In the genomic region with DNA sequence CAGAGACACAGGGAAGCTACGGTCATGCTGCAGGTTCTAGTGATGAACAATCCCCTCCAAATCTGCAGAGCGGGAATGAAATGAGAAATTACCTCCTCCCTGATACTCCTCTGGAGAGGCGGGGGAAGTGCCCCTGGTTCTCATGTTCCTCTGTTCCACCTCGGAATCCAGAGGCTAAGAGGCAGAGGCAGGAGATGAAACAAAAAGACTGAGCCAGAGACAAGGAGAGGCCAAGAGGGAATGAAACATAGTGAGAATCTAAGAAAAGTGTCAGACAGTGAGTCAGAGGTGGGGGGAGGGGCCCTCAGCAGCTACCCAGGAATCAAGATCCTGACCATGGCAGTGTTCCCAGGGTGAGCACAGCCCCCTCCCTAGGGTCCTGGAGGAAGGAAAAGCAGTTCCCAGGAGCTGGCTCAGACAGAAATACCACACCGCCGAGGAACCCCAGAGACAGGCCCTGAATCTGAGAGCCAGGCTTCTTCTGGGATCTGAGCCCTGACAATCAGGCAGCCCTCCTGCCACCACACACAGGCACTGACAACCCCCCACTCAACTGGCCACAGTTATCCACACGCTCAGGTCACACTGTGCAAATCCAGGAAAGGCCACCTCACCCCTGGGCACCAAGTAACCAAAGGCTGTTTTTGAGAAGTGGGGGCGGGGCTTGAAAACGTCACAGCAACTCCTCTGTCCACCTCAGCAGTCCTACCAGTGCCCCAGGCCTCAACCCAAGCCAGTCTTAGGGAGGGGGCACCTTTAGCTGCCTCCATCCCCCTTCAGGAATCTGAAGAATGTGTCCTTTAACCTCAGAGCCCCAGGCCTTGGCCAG, we compare ENCODE assay signal across 1 cellular context.
TF ChIP-seq lines count a peak whose summit lies in the region.

No MANE protein-coding gene starts in this region.

TF ChIP-seq in K562, 482 proteins besides CTCF, POLR2A, EP300 and RAD21 (continued from another document and continues in another):
- TF ChIP-seq, protein P1, sequence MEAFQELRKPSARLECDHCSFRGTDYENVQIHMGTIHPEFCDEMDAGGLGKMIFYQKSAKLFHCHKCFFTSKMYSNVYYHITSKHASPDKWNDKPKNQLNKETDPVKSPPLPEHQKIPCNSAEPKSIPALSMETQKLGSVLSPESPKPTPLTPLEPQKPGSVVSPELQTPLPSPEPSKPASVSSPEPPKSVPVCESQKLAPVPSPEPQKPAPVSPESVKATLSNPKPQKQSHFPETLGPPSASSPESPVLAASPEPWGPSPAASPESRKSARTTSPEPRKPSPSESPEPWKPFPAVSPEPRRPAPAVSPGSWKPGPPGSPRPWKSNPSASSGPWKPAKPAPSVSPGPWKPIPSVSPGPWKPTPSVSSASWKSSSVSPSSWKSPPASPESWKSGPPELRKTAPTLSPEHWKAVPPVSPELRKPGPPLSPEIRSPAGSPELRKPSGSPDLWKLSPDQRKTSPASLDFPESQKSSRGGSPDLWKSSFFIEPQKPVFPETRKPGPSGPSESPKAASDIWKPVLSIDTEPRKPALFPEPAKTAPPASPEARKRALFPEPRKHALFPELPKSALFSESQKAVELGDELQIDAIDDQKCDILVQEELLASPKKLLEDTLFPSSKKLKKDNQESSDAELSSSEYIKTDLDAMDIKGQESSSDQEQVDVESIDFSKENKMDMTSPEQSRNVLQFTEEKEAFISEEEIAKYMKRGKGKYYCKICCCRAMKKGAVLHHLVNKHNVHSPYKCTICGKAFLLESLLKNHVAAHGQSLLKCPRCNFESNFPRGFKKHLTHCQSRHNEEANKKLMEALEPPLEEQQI (IDR thresholded peaks at IDR 0.05): no peak
- TF ChIP-seq, protein P2, sequence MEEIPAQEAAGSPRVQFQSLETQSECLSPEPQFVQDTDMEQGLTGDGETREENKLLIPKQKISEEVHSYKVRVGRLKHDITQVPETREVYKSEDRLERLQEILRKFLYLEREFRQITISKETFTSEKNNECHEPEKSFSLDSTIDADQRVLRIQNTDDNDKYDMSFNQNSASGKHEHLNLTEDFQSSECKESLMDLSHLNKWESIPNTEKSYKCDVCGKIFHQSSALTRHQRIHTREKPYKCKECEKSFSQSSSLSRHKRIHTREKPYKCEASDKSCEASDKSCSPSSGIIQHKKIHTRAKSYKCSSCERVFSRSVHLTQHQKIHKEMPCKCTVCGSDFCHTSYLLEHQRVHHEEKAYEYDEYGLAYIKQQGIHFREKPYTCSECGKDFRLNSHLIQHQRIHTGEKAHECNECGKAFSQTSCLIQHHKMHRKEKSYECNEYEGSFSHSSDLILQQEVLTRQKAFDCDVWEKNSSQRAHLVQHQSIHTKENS (CRISPR knock-in tag; IDR thresholded peaks at IDR 0.05): no peak
- TF ChIP-seq, protein P3, sequence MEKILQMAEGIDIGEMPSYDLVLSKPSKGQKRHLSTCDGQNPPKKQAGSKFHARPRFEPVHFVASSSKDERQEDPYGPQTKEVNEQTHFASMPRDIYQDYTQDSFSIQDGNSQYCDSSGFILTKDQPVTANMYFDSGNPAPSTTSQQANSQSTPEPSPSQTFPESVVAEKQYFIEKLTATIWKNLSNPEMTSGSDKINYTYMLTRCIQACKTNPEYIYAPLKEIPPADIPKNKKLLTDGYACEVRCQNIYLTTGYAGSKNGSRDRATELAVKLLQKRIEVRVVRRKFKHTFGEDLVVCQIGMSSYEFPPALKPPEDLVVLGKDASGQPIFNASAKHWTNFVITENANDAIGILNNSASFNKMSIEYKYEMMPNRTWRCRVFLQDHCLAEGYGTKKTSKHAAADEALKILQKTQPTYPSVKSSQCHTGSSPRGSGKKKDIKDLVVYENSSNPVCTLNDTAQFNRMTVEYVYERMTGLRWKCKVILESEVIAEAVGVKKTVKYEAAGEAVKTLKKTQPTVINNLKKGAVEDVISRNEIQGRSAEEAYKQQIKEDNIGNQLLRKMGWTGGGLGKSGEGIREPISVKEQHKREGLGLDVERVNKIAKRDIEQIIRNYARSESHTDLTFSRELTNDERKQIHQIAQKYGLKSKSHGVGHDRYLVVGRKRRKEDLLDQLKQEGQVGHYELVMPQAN (IDR thresholded peaks at IDR 0.05; ENCODE audit: borderline replicate concordance): no peak
- TF ChIP-seq KDM2B (CRISPR knock-in tag; IDR thresholded peaks at IDR 0.05) (no peak), JUND (IDR thresholded peaks at IDR 0.05; ENCODE audit: borderline replicate concordance, low read depth, low read length) (peak; percentile 97), JUND (tag; IDR thresholded peaks at IDR 0.05; ENCODE audit: borderline replicate concordance, low read depth, low read length) (peak; percentile 95; the same call in 2 of the 3 replicates), GABPB1 (CRISPR knock-in tag; IDR thresholded peaks at IDR 0.05) (no peak), ELF2 (CRISPR knock-in tag; IDR thresholded peaks at IDR 0.05) (no peak), HDAC3 (IDR thresholded peaks at IDR 0.05; ENCODE audit: borderline replicate concordance, partially characterized antibody) (no peak), ZNF184 (CRISPR knock-in tag; IDR thresholded peaks at IDR 0.05) (no peak), RBM25 (IDR thresholded peaks at IDR 0.05; ENCODE audit: low read depth, low read length, severe bottlenecking) (no peak), NRF1 (conservative IDR thresholded peaks at IDR 0.05 in 1 of 2, IDR thresholded peaks at IDR 0.05 in 1 of 2) (no peak; a peak in 1 of 4 replicates), RAD51 (IDR thresholded peaks at IDR 0.05; ENCODE audit: borderline replicate concordance, low read depth) (no peak), TBL1XR1 (IDR thresholded peaks at IDR 0.05; ENCODE audit: low read length in 2 of 2) (peak in 1 of 2 experiments; percentile 38; a peak in 1 of 4 replicates), TAF15 (IDR thresholded peaks at IDR 0.05; ENCODE audit: low read depth, low read length) (no peak), ZBTB8A (IDR thresholded peaks at IDR 0.05; ENCODE audit: partially characterized antibody) (no peak), JUN (IDR thresholded peaks at IDR 0.05; ENCODE audit: borderline replicate concordance, low read depth, low read length) (peak; percentile 89), JUN (CRISPR knock-in tag; IDR thresholded peaks at IDR 0.05; ENCODE audit: borderline replicate concordance) (no peak), ZNF507 (tag; conservative IDR thresholded peaks at IDR 0.05) (no peak), GABPA (tag; conservative IDR thresholded peaks at IDR 0.05; ENCODE audit: low read depth) (no peak), ARNT (IDR thresholded peaks at IDR 0.05) (0 out of 4 replicates have a peak, but pooled peaks of 1 of the 2 experiments have one; percentile 20), RBBP5 (IDR thresholded peaks at IDR 0.05; ENCODE audit: borderline replicate concordance, insufficient read depth, low read length, poor library complexity, severe bottlenecking) (no peak)
- TF ChIP-seq, protein P4, sequence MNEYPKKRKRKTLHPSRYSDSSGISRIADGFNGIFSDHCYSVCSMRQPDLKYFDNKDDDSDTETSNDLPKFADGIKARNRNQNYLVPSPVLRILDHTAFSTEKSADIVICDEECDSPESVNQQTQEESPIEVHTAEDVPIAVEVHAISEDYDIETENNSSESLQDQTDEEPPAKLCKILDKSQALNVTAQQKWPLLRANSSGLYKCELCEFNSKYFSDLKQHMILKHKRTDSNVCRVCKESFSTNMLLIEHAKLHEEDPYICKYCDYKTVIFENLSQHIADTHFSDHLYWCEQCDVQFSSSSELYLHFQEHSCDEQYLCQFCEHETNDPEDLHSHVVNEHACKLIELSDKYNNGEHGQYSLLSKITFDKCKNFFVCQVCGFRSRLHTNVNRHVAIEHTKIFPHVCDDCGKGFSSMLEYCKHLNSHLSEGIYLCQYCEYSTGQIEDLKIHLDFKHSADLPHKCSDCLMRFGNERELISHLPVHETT (CRISPR knock-in tag; conservative IDR thresholded peaks at IDR 0.05 in 1 of 2, IDR thresholded peaks at IDR 0.05 in 1 of 2): no peak
- TF ChIP-seq, protein P5, sequence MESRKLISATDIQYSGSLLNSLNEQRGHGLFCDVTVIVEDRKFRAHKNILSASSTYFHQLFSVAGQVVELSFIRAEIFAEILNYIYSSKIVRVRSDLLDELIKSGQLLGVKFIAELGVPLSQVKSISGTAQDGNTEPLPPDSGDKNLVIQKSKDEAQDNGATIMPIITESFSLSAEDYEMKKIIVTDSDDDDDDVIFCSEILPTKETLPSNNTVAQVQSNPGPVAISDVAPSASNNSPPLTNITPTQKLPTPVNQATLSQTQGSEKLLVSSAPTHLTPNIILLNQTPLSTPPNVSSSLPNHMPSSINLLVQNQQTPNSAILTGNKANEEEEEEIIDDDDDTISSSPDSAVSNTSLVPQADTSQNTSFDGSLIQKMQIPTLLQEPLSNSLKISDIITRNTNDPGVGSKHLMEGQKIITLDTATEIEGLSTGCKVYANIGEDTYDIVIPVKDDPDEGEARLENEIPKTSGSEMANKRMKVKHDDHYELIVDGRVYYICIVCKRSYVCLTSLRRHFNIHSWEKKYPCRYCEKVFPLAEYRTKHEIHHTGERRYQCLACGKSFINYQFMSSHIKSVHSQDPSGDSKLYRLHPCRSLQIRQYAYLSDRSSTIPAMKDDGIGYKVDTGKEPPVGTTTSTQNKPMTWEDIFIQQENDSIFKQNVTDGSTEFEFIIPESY (CRISPR knock-in tag; IDR thresholded peaks at IDR 0.05): no peak
- TF ChIP-seq, protein P6, sequence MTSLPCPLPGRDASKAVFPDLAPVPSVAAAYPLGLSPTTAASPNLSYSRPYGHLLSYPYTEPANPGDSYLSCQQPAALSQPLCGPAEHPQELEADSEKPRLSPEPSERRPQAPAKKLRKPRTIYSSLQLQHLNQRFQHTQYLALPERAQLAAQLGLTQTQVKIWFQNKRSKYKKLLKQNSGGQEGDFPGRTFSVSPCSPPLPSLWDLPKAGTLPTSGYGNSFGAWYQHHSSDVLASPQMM (CRISPR knock-in tag; IDR thresholded peaks at IDR 0.05): no peak
- TF ChIP-seq, protein P7, sequence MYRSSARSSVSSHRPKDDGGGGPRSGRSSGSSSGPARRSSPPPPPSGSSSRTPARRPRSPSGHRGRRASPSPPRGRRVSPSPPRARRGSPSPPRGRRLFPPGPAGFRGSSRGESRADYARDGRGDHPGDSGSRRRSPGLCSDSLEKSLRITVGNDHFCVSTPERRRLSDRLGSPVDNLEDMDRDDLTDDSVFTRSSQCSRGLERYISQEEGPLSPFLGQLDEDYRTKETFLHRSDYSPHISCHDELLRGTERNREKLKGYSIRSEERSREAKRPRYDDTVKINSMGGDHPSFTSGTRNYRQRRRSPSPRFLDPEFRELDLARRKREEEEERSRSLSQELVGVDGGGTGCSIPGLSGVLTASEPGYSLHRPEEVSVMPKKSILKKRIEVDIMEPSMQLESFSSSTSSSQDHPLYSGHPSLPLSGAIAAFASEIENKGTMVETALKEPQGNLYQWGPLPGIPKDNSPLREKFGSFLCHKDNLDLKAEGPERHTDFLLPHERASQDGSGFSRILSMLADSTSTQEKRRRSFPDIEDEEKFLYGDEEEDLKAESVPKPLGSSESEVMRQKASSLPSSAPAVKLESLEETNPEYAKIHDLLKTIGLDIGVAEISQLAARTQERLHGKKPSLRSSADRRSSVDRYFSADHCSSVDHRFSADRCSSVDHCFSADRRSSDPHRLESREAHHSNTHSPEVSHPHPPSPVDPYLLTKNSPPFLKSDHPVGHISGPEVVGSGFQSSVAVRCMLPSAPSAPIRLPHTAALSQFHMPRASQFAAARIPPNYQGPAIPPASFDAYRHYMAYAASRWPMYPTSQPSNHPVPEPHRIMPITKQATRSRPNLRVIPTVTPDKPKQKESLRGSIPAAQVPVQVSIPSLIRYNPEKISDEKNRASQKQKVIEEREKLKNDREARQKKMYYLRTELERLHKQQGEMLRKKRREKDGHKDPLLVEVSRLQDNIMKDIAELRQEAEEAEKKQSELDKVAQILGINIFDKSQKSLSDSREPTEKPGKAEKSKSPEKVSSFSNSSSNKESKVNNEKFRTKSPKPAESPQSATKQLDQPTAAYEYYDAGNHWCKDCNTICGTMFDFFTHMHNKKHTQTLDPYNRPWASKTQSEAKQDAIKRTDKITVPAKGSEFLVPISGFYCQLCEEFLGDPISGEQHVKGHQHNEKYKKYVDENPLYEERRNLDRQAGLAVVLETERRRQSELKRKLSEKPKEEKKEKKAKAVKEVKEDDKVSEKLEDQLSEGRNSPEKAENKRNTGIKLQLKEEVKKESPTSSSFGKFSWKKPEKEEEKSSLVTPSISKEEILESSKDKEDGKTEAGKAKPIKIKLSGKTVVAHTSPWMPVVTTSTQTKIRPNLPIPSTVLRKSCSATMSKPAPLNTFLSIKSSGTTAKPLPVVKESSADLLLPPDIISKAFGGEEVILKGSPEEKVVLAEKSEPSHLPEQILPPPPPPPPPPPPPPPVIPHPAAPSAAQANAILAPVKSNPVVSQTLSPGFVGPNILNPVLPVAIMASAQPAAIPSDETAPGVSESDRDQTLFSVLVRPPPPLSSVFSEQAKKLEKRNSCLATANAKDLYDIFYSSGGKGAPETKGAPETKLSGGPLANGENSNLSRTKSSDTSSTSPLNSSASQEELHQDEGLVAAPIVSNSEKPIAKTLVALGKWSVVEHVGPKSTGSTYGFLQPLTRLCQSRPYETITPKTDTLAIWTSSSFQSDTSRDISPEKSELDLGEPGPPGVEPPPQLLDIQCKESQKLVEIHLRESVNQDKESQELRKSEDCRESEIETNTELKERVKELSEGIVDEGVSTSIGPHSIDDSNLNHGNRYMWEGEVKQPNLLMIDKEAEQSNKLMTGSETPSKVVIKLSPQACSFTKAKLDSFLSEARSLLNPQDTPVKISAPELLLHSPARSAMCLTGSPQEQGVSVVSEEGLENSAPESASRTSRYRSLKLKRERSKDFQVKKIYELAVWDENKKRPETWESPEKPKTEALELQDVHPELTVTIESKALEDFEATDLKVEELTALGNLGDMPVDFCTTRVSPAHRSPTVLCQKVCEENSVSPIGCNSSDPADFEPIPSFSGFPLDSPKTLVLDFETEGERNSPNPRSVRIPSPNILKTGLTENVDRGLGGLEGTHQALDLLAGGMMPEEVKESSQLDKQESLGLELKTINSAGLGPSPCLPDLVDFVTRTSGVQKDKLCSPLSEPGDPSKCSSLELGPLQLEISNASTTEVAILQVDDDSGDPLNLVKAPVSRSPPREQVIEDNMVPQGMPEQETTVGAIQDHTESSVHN (IDR thresholded peaks at IDR 0.05; ENCODE audit: borderline replicate concordance in 1 of 2, low read depth in 1 of 2): no peak
- TF ChIP-seq, protein P8, sequence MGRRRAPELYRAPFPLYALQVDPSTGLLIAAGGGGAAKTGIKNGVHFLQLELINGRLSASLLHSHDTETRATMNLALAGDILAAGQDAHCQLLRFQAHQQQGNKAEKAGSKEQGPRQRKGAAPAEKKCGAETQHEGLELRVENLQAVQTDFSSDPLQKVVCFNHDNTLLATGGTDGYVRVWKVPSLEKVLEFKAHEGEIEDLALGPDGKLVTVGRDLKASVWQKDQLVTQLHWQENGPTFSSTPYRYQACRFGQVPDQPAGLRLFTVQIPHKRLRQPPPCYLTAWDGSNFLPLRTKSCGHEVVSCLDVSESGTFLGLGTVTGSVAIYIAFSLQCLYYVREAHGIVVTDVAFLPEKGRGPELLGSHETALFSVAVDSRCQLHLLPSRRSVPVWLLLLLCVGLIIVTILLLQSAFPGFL (CRISPR knock-in tag; IDR thresholded peaks at IDR 0.05): no peak
- TF ChIP-seq, protein P9, sequence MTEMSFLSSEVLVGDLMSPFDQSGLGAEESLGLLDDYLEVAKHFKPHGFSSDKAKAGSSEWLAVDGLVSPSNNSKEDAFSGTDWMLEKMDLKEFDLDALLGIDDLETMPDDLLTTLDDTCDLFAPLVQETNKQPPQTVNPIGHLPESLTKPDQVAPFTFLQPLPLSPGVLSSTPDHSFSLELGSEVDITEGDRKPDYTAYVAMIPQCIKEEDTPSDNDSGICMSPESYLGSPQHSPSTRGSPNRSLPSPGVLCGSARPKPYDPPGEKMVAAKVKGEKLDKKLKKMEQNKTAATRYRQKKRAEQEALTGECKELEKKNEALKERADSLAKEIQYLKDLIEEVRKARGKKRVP (CRISPR knock-in tag; IDR thresholded peaks at IDR 0.05): no peak
- TF ChIP-seq, protein P10, sequence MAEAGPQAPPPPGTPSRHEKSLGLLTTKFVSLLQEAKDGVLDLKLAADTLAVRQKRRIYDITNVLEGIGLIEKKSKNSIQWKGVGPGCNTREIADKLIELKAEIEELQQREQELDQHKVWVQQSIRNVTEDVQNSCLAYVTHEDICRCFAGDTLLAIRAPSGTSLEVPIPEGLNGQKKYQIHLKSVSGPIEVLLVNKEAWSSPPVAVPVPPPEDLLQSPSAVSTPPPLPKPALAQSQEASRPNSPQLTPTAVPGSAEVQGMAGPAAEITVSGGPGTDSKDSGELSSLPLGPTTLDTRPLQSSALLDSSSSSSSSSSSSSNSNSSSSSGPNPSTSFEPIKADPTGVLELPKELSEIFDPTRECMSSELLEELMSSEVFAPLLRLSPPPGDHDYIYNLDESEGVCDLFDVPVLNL (CRISPR knock-in tag; IDR thresholded peaks at IDR 0.05; ENCODE audit: low read depth): no peak
